8 cellular contexts compared by ENCODE assay signal in genomic region chr4:103098746-103099421, GRCh38.
A peak's percentile ranks its signal among the peaks of the same experiment; 100 is the strongest.
DNase-seq lines count a peak whose midpoint lies in the region; ATAC-seq lines count a peak whose summit lies in the region.

No MANE protein-coding gene starts in this region.

- peak overlapping the region; percentile 73 for H3K27ac Mint-ChIP-seq in stimulated activated naive CD8-positive, alpha-beta T cell treated with anti-CD3 and anti-CD28 coated beads, Interleukin-15, Interleukin-2, amounts not matched to agents 100 ng/mL and 50 ng/mL, for 24 hours

- no peaks in the 10 kb centered on the region for H3K9me3 ChIP-seq in endocrine pancreas (ENCODE audit: control insufficient read depth, low read length)
- no peaks in the 10 kb centered on the region for H3K9me3 ChIP-seq in muscle layer of colon (ENCODE audit: low read length)

- peak overlapping the region; percentile 70 for H3K27ac ChIP-seq in muscle layer of colon (ENCODE audit: low read depth, low read length)

- H3K4me3 Mint-ChIP-seq in stimulated activated naive CD8-positive, alpha-beta T cell treated with anti-CD3 and anti-CD28 coated beads, Interleukin-15, Interleukin-2, amounts not matched to agents 100 ng/mL and 50 ng/mL, for 24 hours = peak overlapping the region; percentile 87

- H3K4me1 ChIP-seq in endocrine pancreas (ENCODE audit: control insufficient read depth, insufficient read depth, low read length) (no peaks in the 10 kb centered on the region), muscle layer of colon (ENCODE audit: insufficient read depth, low read length) (peaks cover 16% of the 10 kb centered on the region)

- DNase-seq in stimulated activated naive CD8-positive, alpha-beta T cell treated with anti-CD3 and anti-CD28 coated beads, Interleukin-15, Interleukin-2, amounts not matched to agents 100 U/mL and 50 U/mL, for 24 hours = no peak
- DNase-seq in NCI-H510A treated with DMSO at 0.1 percent for 48 hours (lab: John Stamatoyannopoulos, UW) = no peak

- H3K9me3 Mint-ChIP-seq in stimulated activated naive CD8-positive, alpha-beta T cell treated with anti-CD3 and anti-CD28 coated beads, Interleukin-15, Interleukin-2, amounts not matched to agents 100 ng/mL and 50 ng/mL, for 24 hours = no peaks in the 10 kb centered on the region

- H3K27me3 ChIP-seq in endocrine pancreas (ENCODE audit: control insufficient read depth, insufficient read depth, low read length) (no peaks in the 10 kb centered on the region), muscle layer of colon (ENCODE audit: control insufficient read depth in 1 of 2, insufficient read depth in 2 of 2, low read length in 2 of 2) (no peaks in the 10 kb centered on the region)

- no peak for ATAC-seq in stimulated activated naive CD8-positive, alpha-beta T cell treated with anti-CD3 and anti-CD28 coated beads, Interleukin-15, Interleukin-2, amounts not matched to agents 100 U/mL and 50 U/mL, for 24 hours
- ATAC-seq in HG02763 (IDR thresholded peaks at IDR 0.05; ENCODE audit: unreplicated experiment) (no peak), GM19023 (IDR thresholded peaks at IDR 0.05; ENCODE audit: unreplicated experiment) (no peak), GM18858 (IDR thresholded peaks at IDR 0.05; ENCODE audit: unreplicated experiment) (no peak)

- no peaks in the 10 kb centered on the region for H3K27me3 Mint-ChIP-seq in stimulated activated naive CD8-positive, alpha-beta T cell treated with anti-CD3 and anti-CD28 coated beads, Interleukin-15, Interleukin-2, amounts not matched to agents 100 ng/mL and 50 ng/mL, for 24 hours

- no peaks in the 10 kb centered on the region for H3K36me3 Mint-ChIP-seq in stimulated activated naive CD8-positive, alpha-beta T cell treated with anti-CD3 and anti-CD28 coated beads, Interleukin-15, Interleukin-2, amounts not matched to agents 100 ng/mL and 50 ng/mL, for 24 hours (ENCODE audit: low read depth)

- H3K36me3 ChIP-seq in endocrine pancreas (ENCODE audit: control insufficient read depth, insufficient read depth, low read length) (no peaks in the 10 kb centered on the region), muscle layer of colon (ENCODE audit: insufficient read depth, low read length) (no peaks in the 10 kb centered on the region)

- peaks cover 22% of the 10 kb centered on the region for H3K4me1 Mint-ChIP-seq in stimulated activated naive CD8-positive, alpha-beta T cell treated with anti-CD3 and anti-CD28 coated beads, Interleukin-15, Interleukin-2, amounts not matched to agents 100 ng/mL and 50 ng/mL, for 24 hours (ENCODE audit: low read depth)

- H3K9ac ChIP-seq in endocrine pancreas (ENCODE audit: control insufficient read depth, insufficient read depth, low read length) (peak overlapping the region; percentile 34), muscle layer of colon (ENCODE audit: low read length) (peak overlapping the region; percentile 45)

- H3K4me3 ChIP-seq in endocrine pancreas (ENCODE audit: control insufficient read depth, insufficient read depth, low read length) (peak overlapping the region; percentile 83), muscle layer of colon (ENCODE audit: low read depth in 1 of 2, low read length in 2 of 2) (peak overlapping the region; percentile 21 to 51)
